19 cellular contexts compared by ENCODE assay signal in the genomic region with DNA sequence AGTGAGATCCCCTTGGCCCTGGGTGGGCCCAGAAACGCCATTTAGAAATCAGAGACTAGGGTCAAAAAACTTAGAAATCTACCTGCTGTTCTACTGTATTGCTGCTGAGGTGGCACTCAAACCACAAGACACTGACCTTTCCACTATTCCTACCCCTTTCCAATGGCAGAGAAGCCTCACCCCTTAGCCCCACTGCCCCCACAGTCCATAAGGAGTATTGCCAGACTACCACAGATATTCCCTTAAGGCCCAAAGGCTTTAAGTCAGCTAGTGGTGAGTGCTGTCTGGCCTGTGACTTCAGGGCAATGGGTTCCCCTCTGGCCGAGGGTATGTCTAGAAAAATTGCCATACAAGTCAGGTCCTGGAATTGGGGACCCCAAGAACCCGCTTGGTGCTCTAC.
A peak's percentile ranks its signal among the peaks of the same experiment; 100 is the strongest.
DNase-seq lines count a peak whose midpoint lies in the region; ATAC-seq and TF ChIP-seq lines count a peak whose summit lies in the region.
"Had no signal": no experiment of that assay in that cellular context is flagged by ENCODE, and none has a peak within 500 bp of the region (broad histone marks: within the 10 kb centered on the region; RNA-seq: fewer than 3 reads in every experiment).

No MANE protein-coding gene starts in this region.

- H3K9me3 Mint-ChIP-seq in H9: peaks cover 14 to 16% of the 10 kb centered on the region in 2 experiments

- no peak overlapping the region for H2BK15ac ChIP-seq in H9 (ENCODE audit: low read depth, low read length)

- H3K4me1 Mint-ChIP-seq in H9: no peaks in the 10 kb centered on the region
- H3K4me1 Mint-ChIP-seq: T-cell had no signal

- H4K8ac ChIP-seq in H9 (replicated peaks; ENCODE audit: insufficient read length, low read depth, low read length): no peak overlapping the region

- no peak overlapping the region for H3T11ph ChIP-seq in H9 (ENCODE audit: low read length)

- no peak overlapping the region for H3K4me3 Mint-ChIP-seq in H9
- H3K4me3 Mint-ChIP-seq: T-cell had no signal

- no peaks in the 10 kb centered on the region for H3K27me3 ChIP-seq in H9 (ENCODE audit: insufficient read depth, low read length)
- H3K27me3 ChIP-seq in WERI-Rb-1 (ENCODE audit: insufficient read depth, low read depth, severe bottlenecking): peaks cover 19% of the 10 kb centered on the region

- H3K27ac ChIP-seq in H9 (ENCODE audit: insufficient read length, low read depth, low read length) (no peak overlapping the region), WERI-Rb-1 (no peak overlapping the region)

- no peaks in the 10 kb centered on the region for H3K9me3 ChIP-seq in H9 (ENCODE audit: control insufficient read depth, low read depth, low read length)
- no peaks in the 10 kb centered on the region for H3K9me3 ChIP-seq in WERI-Rb-1 (ENCODE audit: severe bottlenecking)
- H3K9me3 ChIP-seq: SK-N-SH had no signal

- H3K23me2 ChIP-seq in H9 (ENCODE audit: insufficient read length, low read depth, low read length, poor library complexity, severe bottlenecking): no peaks in the 10 kb centered on the region

- peak; percentile 45 for DNase-seq in H9
- no peak for DNase-seq in WERI-Rb-1
- DNase-seq in iPS-NIHi7 (ENCODE audit: extremely low spot score): peak; percentile 39
- DNase-seq in NCI-H345 (lab: John Stamatoyannopoulos, UW): no peak
- no peak for DNase-seq in HuH-7.5 (ENCODE audit: low spot score)
- DNase-seq: ACHN, C1 segment of cervical spinal cord, GDM1, GOT3, NCI-H1105, NCI-H2081 treated with DMSO at 0.1 percent for 48 hours, NCI-H510A, NCI-H748 treated with DMSO at 0.1 percent for 48 hours, SHP77, SK-N-SH, T-cell had no signal

- H3K18ac ChIP-seq in H9 (ENCODE audit: insufficient read length, low read depth, low read length): no peak overlapping the region

- H3K4me3 ChIP-seq in WERI-Rb-1 (ENCODE audit: low read depth, low read length): no peak overlapping the region
- H3K4me3 ChIP-seq: GM12878 had no signal

- peaks cover 0 to 10% (median 9%) of the 10 kb centered on the region in 3 experiments for H3K36me3 Mint-ChIP-seq in H9 (ENCODE audit: insufficient read depth in 1 of 3, low read depth in 3 of 3)
- H3K36me3 Mint-ChIP-seq: T-cell had no signal

- H2AK5ac ChIP-seq in H9 (ENCODE audit: insufficient read length, low read length): no peak overlapping the region

- H2AFZ ChIP-seq in H9 (ENCODE audit: low read length): no peak overlapping the region

- no peak for ATAC-seq in GM21723 (IDR thresholded peaks at IDR 0.05; ENCODE audit: unreplicated experiment)
- ATAC-seq: GM12878, T-cell had no signal

- no peaks in the 10 kb centered on the region for H3K79me1 ChIP-seq in H9 (ENCODE audit: insufficient read depth, low read depth, low read length, poor library complexity, severe bottlenecking)

- H3K79me2 ChIP-seq in H9 (ENCODE audit: insufficient read depth, low read length): no peaks in the 10 kb centered on the region

- no peak overlapping the region for H3K23ac ChIP-seq in H9 (ENCODE audit: insufficient read length, low read depth, low read length)

- H2BK20ac ChIP-seq in H9 (ENCODE audit: low read depth, low read length, poor library complexity, severe bottlenecking): no peak overlapping the region

- H2BK5ac ChIP-seq in H9 (ENCODE audit: insufficient read length, low read length): no peak overlapping the region

- H3K9ac ChIP-seq in H9 (ENCODE audit: extremely low read depth, insufficient read length, low read length): no peak overlapping the region
- H3K9ac ChIP-seq: SK-N-SH had no signal

- H2BK12ac ChIP-seq in H9 (ENCODE audit: insufficient read length, low read depth, low read length): no peak overlapping the region

- no peak overlapping the region for H3K14ac ChIP-seq in H9 (ENCODE audit: insufficient read depth, low read length)

- H3K27me3 Mint-ChIP-seq in H9 (ENCODE audit: low read depth): no peaks in the 10 kb centered on the region
- H3K27me3 Mint-ChIP-seq: T-cell had no signal

- no peak overlapping the region for H4K5ac ChIP-seq in H9 (ENCODE audit: insufficient read length, low read depth, low read length)

- no peaks in the 10 kb centered on the region for H4K20me1 ChIP-seq in H9 (ENCODE audit: control insufficient read depth, insufficient read depth, insufficient read length)

- no peaks in the 10 kb centered on the region for H3K36me3 ChIP-seq in WERI-Rb-1

- no peak overlapping the region for H3K4ac ChIP-seq in H9 (ENCODE audit: low read depth, low read length)

- no peak overlapping the region for H3K4me2 ChIP-seq in H9 (ENCODE audit: insufficient read depth, insufficient read length, low read length)
- H3K4me2 ChIP-seq: SK-N-SH had no signal

- no peak overlapping the region for H3K56ac ChIP-seq in H9 (ENCODE audit: insufficient read length, low read depth, low read length)

- WGBS in H9 (ENCODE audit: extremely low coverage, insufficient read length, low lambda C conversion rate): no CpG with 5 or more reads among the region's 3 CpGs

- H4K91ac ChIP-seq in H9 (ENCODE audit: insufficient read length, low read depth, low read length): no peak overlapping the region

- TF ChIP-seq CTCF in GM12873 (IDR thresholded peaks at IDR 0.05; ENCODE audit: insufficient read depth, low read depth, low read length, missing control alignments) (peak; percentile 20), H9 (conservative IDR thresholded peaks at IDR 0.05) (peak; percentile 49; the same call in 2 of the 3 replicates), WERI-Rb-1 (IDR thresholded peaks at IDR 0.05; ENCODE audit: low read depth, low read length) (0 out of 2 replicates have a peak, but pooled peaks have one; percentile 7)

- no peaks in the 10 kb centered on the region for H3K4me1 ChIP-seq in H9 (ENCODE audit: insufficient read depth, low read length)

- H2BK120ac ChIP-seq in H9 (ENCODE audit: low read depth, low read length, poor library complexity, severe bottlenecking): no peak overlapping the region

- H3K27ac Mint-ChIP-seq in H9: no peak overlapping the region
- H3K27ac Mint-ChIP-seq: T-cell had no signal

Comparison
In these comparisons a context has a peak if more than half of its experiments do, and no peak if none do; other contexts are left out.
1. DNase-seq: peak in H9 (single experiment) and iPS-NIHi7 (single experiment); none in WERI-Rb-1 (single experiment), NCI-H345 (single experiment) and HuH-7.5 (single experiment).
2. Peak in every context shown above with its lines, with median percentiles within 50 percentile points of each other: CTCF ChIP-seq.